29 cellular contexts compared by ENCODE assay signal in the genomic region with DNA sequence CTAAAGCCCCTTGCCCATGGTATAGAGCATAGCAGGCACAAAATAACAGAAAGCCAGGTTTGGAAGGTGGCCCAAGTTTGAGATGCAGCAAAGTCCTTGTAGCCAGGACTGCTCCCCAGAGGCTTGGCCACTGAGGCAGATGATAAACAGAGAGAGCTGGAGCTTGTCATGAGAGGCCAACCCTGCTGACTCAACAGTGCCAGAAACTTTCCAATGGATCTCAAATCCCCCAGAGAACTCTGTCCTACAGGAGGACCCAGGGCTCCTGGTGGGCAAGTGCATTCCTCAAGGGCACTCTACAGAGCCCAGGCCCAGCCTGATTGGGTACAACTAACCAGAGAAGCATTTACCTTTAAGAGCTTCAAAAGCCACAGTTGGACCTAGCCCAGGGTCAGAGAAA.
"Had no signal": no experiment of that assay in that cellular context is flagged by ENCODE, and none has a peak within 500 bp of the region (broad histone marks: within the 10 kb centered on the region; RNA-seq: fewer than 3 reads in every experiment).

No MANE protein-coding gene starts in this region.

- DNase-seq: naive thymus-derived CD8-positive, alpha-beta T cell; nephron progenitor cell; occipital lobe; ovary; posterior cingulate gyrus; psoas muscle; right cardiac atrium; right lobe of liver; sigmoid colon; small intestine; stimulated activated CD4-positive, alpha-beta T cell treated with anti-CD3 and anti-CD28 coated beads, Interleukin-15, amount 100 ng/mL, for 24 hours; stimulated activated CD4-positive, alpha-beta T cell treated with anti-CD3 and anti-CD28 coated beads, Interleukin-2, amount 100 ng/mL, for 24 hours; stimulated activated CD4-positive, alpha-beta T cell treated with anti-CD3 and anti-CD28 coated beads, Interleukin-2, amount 100 ng/mL, for 48 hours; stimulated activated CD4-positive, alpha-beta T cell treated with anti-CD3 and anti-CD28 coated beads, Interleukin-4, amount 100 ng/mL, for 24 hours; stimulated activated naive B cell treated with anti-CD40 and anti-IgM and Interleukin-4, amounts not matched to agents 10 μg/mL and 1 μg/mL and 100 μg/mL, for 72 hours; stimulated activated naive CD4-positive, alpha-beta T cell treated with Interleukin-2 at 50 U/mL for 16 hours; stomach; tibial artery; transverse colon; upper lobe of right lung; uterus had no signal

- H3K4me3 ChIP-seq: ovary, psoas muscle, right lobe of liver, sigmoid colon, stomach, thoracic aorta, tibial artery, transverse colon, upper lobe of right lung, uterus had no signal

- H3K27ac ChIP-seq: ovary, parathyroid adenoma, psoas muscle, right lobe of liver, sigmoid colon, stomach, thoracic aorta, tibial artery, transverse colon, upper lobe of right lung, uterus had no signal

- H3K4me1 ChIP-seq: parathyroid adenoma, psoas muscle, right lobe of liver, sigmoid colon, stomach, tibial artery, transverse colon, upper lobe of right lung, uterus had no signal

- H3K4me3 Mint-ChIP-seq: naive thymus-derived CD8-positive, alpha-beta T cell; natural killer cell treated with Interleukin-12 subunit alpha and Interleukin-12 subunit beta and Interleukin-15 and Interleukin-18, amount 100 ng/mL, for 72 hours; nephron progenitor cell; neural crest cell; stimulated activated effector memory CD8-positive, alpha-beta T cell treated with anti-CD3 and anti-CD28 coated beads, Interleukin-12 subunit alpha, Interleukin-12 subunit beta, amount 100 ng/mL, for 72 hours; stimulated activated naive B cell treated with anti-CD40 and anti-IgM and Interleukin-4, amounts not matched to agents 10 μg/mL and 1 μg/mL and 100 μg/mL, for 72 hours; stimulated activated naive CD8-positive, alpha-beta T cell treated with anti-CD3 and anti-CD28 coated beads, Interleukin-15, Interleukin-2, amounts not matched to agents 100 ng/mL and 50 ng/mL, for 24 hours; type B pancreatic cell had no signal

- H3K27me3 Mint-ChIP-seq: natural killer cell treated with Interleukin-12 subunit alpha and Interleukin-12 subunit beta and Interleukin-15 and Interleukin-18, amount 100 ng/mL, for 72 hours; progenitor cell of endocrine pancreas; stimulated activated naive B cell treated with anti-CD40 and anti-IgM and Interleukin-4, amounts not matched to agents 10 μg/mL and 1 μg/mL and 100 μg/mL, for 72 hours had no signal

- H3K27ac Mint-ChIP-seq: naive thymus-derived CD8-positive, alpha-beta T cell; natural killer cell treated with Interleukin-12 subunit alpha and Interleukin-12 subunit beta and Interleukin-15 and Interleukin-18, amount 100 ng/mL, for 72 hours; nephron progenitor cell; progenitor cell of endocrine pancreas; stimulated activated effector memory CD8-positive, alpha-beta T cell treated with anti-CD3 and anti-CD28 coated beads, Interleukin-12 subunit alpha, Interleukin-12 subunit beta, amount 100 ng/mL, for 72 hours; stimulated activated naive B cell treated with anti-CD40 and anti-IgM and Interleukin-4, amounts not matched to agents 10 μg/mL and 1 μg/mL and 100 μg/mL, for 72 hours; stimulated activated naive CD8-positive, alpha-beta T cell treated with anti-CD3 and anti-CD28 coated beads, Interleukin-15, Interleukin-2, amounts not matched to agents 100 ng/mL and 50 ng/mL, for 24 hours; type B pancreatic cell had no signal

- H3K4me1 Mint-ChIP-seq: naive thymus-derived CD8-positive, alpha-beta T cell; nephron progenitor cell; stimulated activated effector memory CD8-positive, alpha-beta T cell treated with anti-CD3 and anti-CD28 coated beads, Interleukin-12 subunit alpha, Interleukin-12 subunit beta, amount 100 ng/mL, for 72 hours; stimulated activated naive B cell treated with anti-CD40 and anti-IgM and Interleukin-4, amounts not matched to agents 10 μg/mL and 1 μg/mL and 100 μg/mL, for 72 hours had no signal

- H3K9me3 ChIP-seq: ovary, psoas muscle, right lobe of liver, sigmoid colon, stomach, thoracic aorta, tibial artery, transverse colon, upper lobe of right lung, uterus had no signal

- H3K36me3 Mint-ChIP-seq: naive thymus-derived CD8-positive, alpha-beta T cell; natural killer cell treated with Interleukin-12 subunit alpha and Interleukin-12 subunit beta and Interleukin-15 and Interleukin-18, amount 100 ng/mL, for 72 hours; stimulated activated effector memory CD8-positive, alpha-beta T cell treated with anti-CD3 and anti-CD28 coated beads, Interleukin-12 subunit alpha, Interleukin-12 subunit beta, amount 100 ng/mL, for 72 hours; stimulated activated naive B cell treated with anti-CD40 and anti-IgM and Interleukin-4, amounts not matched to agents 10 μg/mL and 1 μg/mL and 100 μg/mL, for 72 hours; type B pancreatic cell had no signal

- H3K9me3 Mint-ChIP-seq: naive thymus-derived CD8-positive, alpha-beta T cell; natural killer cell treated with Interleukin-12 subunit alpha and Interleukin-12 subunit beta and Interleukin-15 and Interleukin-18, amount 100 ng/mL, for 72 hours; nephron progenitor cell; neural crest cell; stimulated activated effector memory CD8-positive, alpha-beta T cell treated with anti-CD3 and anti-CD28 coated beads, Interleukin-12 subunit alpha, Interleukin-12 subunit beta, amount 100 ng/mL, for 72 hours; stimulated activated naive B cell treated with anti-CD40 and anti-IgM and Interleukin-4, amounts not matched to agents 10 μg/mL and 1 μg/mL and 100 μg/mL, for 72 hours; stimulated activated naive CD8-positive, alpha-beta T cell treated with anti-CD3 and anti-CD28 coated beads, Interleukin-15, Interleukin-2, amounts not matched to agents 100 ng/mL and 50 ng/mL, for 24 hours; type B pancreatic cell had no signal

- ATAC-seq: naive thymus-derived CD8-positive, alpha-beta T cell; psoas muscle; right cardiac atrium; right lobe of liver; stimulated activated effector memory CD8-positive, alpha-beta T cell treated with anti-CD3 and anti-CD28 coated beads, Interleukin-12 subunit alpha, Interleukin-12 subunit beta, amount 100 ng/mL, for 72 hours; stimulated activated naive B cell treated with anti-CD40 and anti-IgM and Interleukin-4, amounts not matched to agents 10 μg/mL and 1 μg/mL and 100 μg/mL, for 72 hours; upper lobe of right lung had no signal

- H3K36me3 ChIP-seq: ovary, right lobe of liver, sigmoid colon, stomach, thoracic aorta, tibial artery, transverse colon, upper lobe of right lung, uterus had no signal

- H3K27me3 ChIP-seq: ovary, right lobe of liver, sigmoid colon, stomach, tibial artery, transverse colon, upper lobe of right lung, uterus had no signal
